Comparison of ENCODE assay signal across 16 cellular contexts in genomic region chr10:71277914-71278665, GRCh38. TPM values are rescaled to one million over a fixed set of nuclear protein-coding genes. Genes with fewer than 3 reads are reported as not detected.
DNase-seq lines count a peak whose midpoint lies in the region; ATAC-seq, FAIRE-seq and TF ChIP-seq lines count a peak whose summit lies in the region.
"Had no signal": no experiment of that assay in that cellular context is flagged by ENCODE, and none has a peak within 500 bp of the region (broad histone marks: within the 10 kb centered on the region; RNA-seq: fewer than 3 reads in every experiment).

No MANE protein-coding gene starts in this region.

- intact Hi-C loops in HepG2 (cut with micrococcal nuclease; ENCODE audit: unreplicated experiment) (no loop called here), right lobe of liver (cut with DNase I) (no loop called here), CD14-positive monocyte (cut with micrococcal nuclease) (no loop called here), left ventricle myocardium superior (cut with micrococcal nuclease) (loop anchor here (5.0 kb wide), 1 partner anchor 36 kb away; no protein-coding TSS in a partner anchor)

- no peak overlapping the region for H3K27ac ChIP-seq in HepG2 (ENCODE audit: extremely low read length, insufficient read depth, low read length)
- H3K27ac ChIP-seq in right lobe of liver, result no peak overlapping the region
- peak overlapping the region; percentile 75 for H3K27ac ChIP-seq in cingulate gyrus (ENCODE audit: low read depth, low read length)
- H3K27ac ChIP-seq in neural progenitor cell, result no peak overlapping the region

- TF ChIP-seq CTCF in HepG2 (CRISPR knock-in tag; IDR thresholded peaks at IDR 0.05) (no peak), right lobe of liver (IDR thresholded peaks at IDR 0.05) (no peak), neural progenitor cell (IDR thresholded peaks at IDR 0.05) (no peak), CD14-positive monocyte (IDR thresholded peaks at IDR 0.05) (no peak), GM13977 (IDR thresholded peaks at IDR 0.05; ENCODE audit: extremely low read depth, insufficient read depth, missing control alignments) (no peak)

- H3K9me3 ChIP-seq in HepG2 (ENCODE audit: low read length), result no peaks in the 10 kb centered on the region
- H3K9me3 ChIP-seq in right lobe of liver, result no peaks in the 10 kb centered on the region
- no peaks in the 10 kb centered on the region for H3K9me3 ChIP-seq in neural progenitor cell (ENCODE audit: low read depth)

- no peak for TF ChIP-seq POLR2A in HepG2 (IDR thresholded peaks at IDR 0.05; ENCODE audit: insufficient read depth in 1 of 2, low read depth in 2 of 2, low read length in 2 of 2)
- no peak for TF ChIP-seq POLR2A in right lobe of liver (IDR thresholded peaks at IDR 0.05)

- H3K27me3 Mint-ChIP-seq in neural progenitor cell (ENCODE audit: insufficient read depth, low read depth) (peaks cover 6% of the 10 kb centered on the region), CD14-positive monocyte (ENCODE audit: low read depth in 3 of 3) (peaks cover 0 to 4% (median 0%) of the 10 kb centered on the region in 3 donors)

- POLR2A ChIA-PET in HepG2 (lab: Yijun Ruan, JAX), result no interaction called here

- H3K4me1 Mint-ChIP-seq in neural progenitor cell, result peaks cover 29% of the 10 kb centered on the region
- H3K4me1 Mint-ChIP-seq in CD14-positive monocyte, result peaks cover 27% of the 10 kb centered on the region

- H3K4me2 ChIP-seq in HepG2 (ENCODE audit: low read depth, low read length), result no peak overlapping the region
- H3K4me2 ChIP-seq in neural progenitor cell, result peak overlapping the region; percentile 38

- FAIRE-seq in HepG2 (lab: Jason Lieb, UNC), result no peak
- FAIRE-seq: A204.1, D721Med, GM12892 had no signal

- DNase-seq in HepG2 (ENCODE audit: low spot score) (no peak), right lobe of liver (no peak), neural progenitor cell (ENCODE audit: low spot score) (no peak), CD14-positive monocyte (ENCODE audit: low spot score) (no peak), GM13977 (ENCODE audit: low spot score) (no peak), left ventricle myocardium superior (no peak)
- DNase-seq in activated CD8-positive, alpha-beta memory T cell treated with anti-CD3 and anti-CD28 coated beads, Interleukin-2, amount 50 U/mL, for 4 hours, result no peak
- DNase-seq: DMS79, NCI-H1436 treated with DMSO at 0.1 percent for 48 hours, NCI-H526 treated with DMSO at 0.1 percent for 48 hours had no signal

- H3K4me1 ChIP-seq in HepG2 (ENCODE audit: insufficient read depth, low read length), result no peaks in the 10 kb centered on the region
- no peaks in the 10 kb centered on the region for H3K4me1 ChIP-seq in right lobe of liver
- H3K4me1 ChIP-seq in neural progenitor cell, result peaks cover 21% of the 10 kb centered on the region

- H3K27ac Mint-ChIP-seq in neural progenitor cell (no peak overlapping the region), CD14-positive monocyte (no peak overlapping the region)

- no peaks in the 10 kb centered on the region for H3F3A ChIP-seq in neural progenitor cell (ENCODE audit: low read depth)

- H3K79me2 ChIP-seq in HepG2 (ENCODE audit: insufficient read depth, low read length) (no peaks in the 10 kb centered on the region), neural progenitor cell (ENCODE audit: low read depth) (no peaks in the 10 kb centered on the region)

- no peaks in the 10 kb centered on the region for H3K9me3 Mint-ChIP-seq in neural progenitor cell
- peaks cover 0 to 2% (median 0%) of the 10 kb centered on the region in 7 donors for H3K9me3 Mint-ChIP-seq in CD14-positive monocyte
- H3K9me3 Mint-ChIP-seq: H9 had no signal

- no peak overlapping the region for H3K9ac ChIP-seq in HepG2 (ENCODE audit: insufficient read depth, low read depth, low read length)
- H3K9ac ChIP-seq in neural progenitor cell, result no peak overlapping the region

- H2AFZ ChIP-seq in HepG2 (ENCODE audit: low read length) (no peak overlapping the region), neural progenitor cell (replicated peaks) (no peak overlapping the region)

- no peaks in the 10 kb centered on the region for H3K36me3 Mint-ChIP-seq in neural progenitor cell
- H3K36me3 Mint-ChIP-seq in CD14-positive monocyte, result no peaks in the 10 kb centered on the region

- in situ Hi-C loops in HepG2 (cut with HindIII; ENCODE audit: extremely low pct_ligation_motif_present, low pct_unique_long_range_greater_than_20kb), result no loop called here
- in situ Hi-C loops in GM13977 (cut with MboI; ENCODE audit: low pct_unique_long_range_greater_than_20kb, low sequenced_read_pairs, unreplicated experiment), result no loop called here

- TF ChIP-seq RAD21 in HepG2 (CRISPR knock-in tag; IDR thresholded peaks at IDR 0.05), result no peak

- no peaks in the 10 kb centered on the region for H3K36me3 ChIP-seq in HepG2 (replicated peaks in 1 of 2; ENCODE audit: control insufficient read depth in 1 of 2, insufficient read depth in 2 of 2, low read length in 2 of 2)
- H3K36me3 ChIP-seq in right lobe of liver, result no peaks in the 10 kb centered on the region
- no peaks in the 10 kb centered on the region for H3K36me3 ChIP-seq in neural progenitor cell

- TF ChIP-seq EP300 in HepG2 (IDR thresholded peaks at IDR 0.05; ENCODE audit: low read depth in 2 of 2, low read length in 2 of 2) (no peak), HepG2 (CRISPR knock-in tag; IDR thresholded peaks at IDR 0.05; ENCODE audit: borderline replicate concordance) (no peak)

- H3K4me3 ChIP-seq in HepG2 (replicated peaks in 1 of 3; ENCODE audit: insufficient read depth in 1 of 3, low read depth in 2 of 3, low read length in 3 of 3), result no peak overlapping the region
- H3K4me3 ChIP-seq in right lobe of liver, result no peak overlapping the region
- H3K4me3 ChIP-seq in neural progenitor cell, result no peak overlapping the region

- H4K20me1 ChIP-seq in HepG2 (ENCODE audit: insufficient read depth, low read length) (no peaks in the 10 kb centered on the region), neural progenitor cell (ENCODE audit: low read depth) (no peaks in the 10 kb centered on the region)

- no TSS peak for BruUV-seq in HepG2 (replicated peaks; lab: Mats Ljungman, UMichigan)

- 7% methylated on average over 10 of the region's 11 CpGs for WGBS in HepG2 (ENCODE audit: low lambda C conversion rate)
- 63% methylated on average over 8 of the region's 11 CpGs for WGBS in right lobe of liver (ENCODE audit: insufficient coverage, low coverage, low lambda C conversion rate, missing lambda C conversion rate)

- CTCF ChIA-PET in HepG2 (lab: Yijun Ruan, JAX; ENCODE audit: low intra/inter-chr PET ratio, low total read pairs), result no interaction called here

- peaks cover 3 to 8% of the 10 kb centered on the region in 2 experiments; a peak in 3 of 5 replicates for H3K27me3 ChIP-seq in HepG2 (ENCODE audit: control insufficient read depth in 1 of 2, insufficient read depth in 2 of 2, low read length in 2 of 2)
- no peaks in the 10 kb centered on the region for H3K27me3 ChIP-seq in right lobe of liver
- H3K27me3 ChIP-seq in neural progenitor cell, result no peaks in the 10 kb centered on the region

- H3K4me3 Mint-ChIP-seq in neural progenitor cell (no peak overlapping the region), CD14-positive monocyte (no peak overlapping the region)
- H3K4me3 Mint-ChIP-seq: H9 had no signal

- ATAC-seq in HepG2 (no peak), right lobe of liver (no peak), left ventricle myocardium superior (no peak)
- ATAC-seq: Panc1 had no signal

TF ChIP-seq in HepG2, 621 proteins besides CTCF, POLR2A, EP300 and RAD21 (continues in another document):
- TF ChIP-seq PATZ1 (CRISPR knock-in tag; IDR thresholded peaks at IDR 0.05), result no peak
- TF ChIP-seq ZNF614 (CRISPR knock-in tag; IDR thresholded peaks at IDR 0.05; ENCODE audit: borderline replicate concordance), result no peak

RNA-seq across cellular contexts. Expression of gene SLC29A3, which starts 41.0 kb away (rescaled TPM):
- total RNA-seq in HepG2 (2016; rRNA removed; fragmentation: Illumina TruSeq; extraction: Trizol) (5.3 and 8.6 TPM in 2 replicates), right lobe of liver (10 to 100 TPM in 2 of 6 experiments, 1 to 10 TPM in 4; 5.7 to 17.4 (median 7.7) TPM), neural progenitor cell (ENCODE audit: low replicate concordance) (2.5 and 9.0 TPM in 2 replicates), left ventricle myocardium superior (2.0 TPM)
- 3.3 and 4.1 TPM in 2 replicates for total RNA-seq in HepG2 (2016; cell fraction: cytosol; rRNA removed; fragmentation: Illumina TruSeq; extraction: Trizol; ENCODE audit: low read depth)
- 5.0 and 9.4 TPM in 2 replicates for total RNA-seq in HepG2 (2016; cell fraction: insoluble cytoplasmic fraction; rRNA removed; fragmentation: Illumina TruSeq; extraction: Trizol)
- total RNA-seq in HepG2 (2016; cell fraction: membrane; rRNA removed; fragmentation: Illumina TruSeq; extraction: Trizol), result 6.3 and 7.6 TPM in 2 replicates
- total RNA-seq in HepG2 (2016; cell fraction: nucleus; rRNA removed; fragmentation: Illumina TruSeq; extraction: Trizol), result 9.6 and 10.1 TPM in 2 replicates
- polyA plus RNA-seq in HepG2 (2011; rRNA removed) (11.8 and 14.4 TPM in 2 replicates), CD14-positive monocyte (10 to 100 TPM; 16.6 to 28.4 TPM)
- 11.4 and 13.2 TPM in 2 replicates for polyA plus RNA-seq in HepG2 (2011; cell fraction: cytosol; rRNA removed)
- polyA plus RNA-seq in HepG2 (2011; cell fraction: nucleus; rRNA removed), result 10.9 and 11.3 TPM in 2 replicates
- polyA plus RNA-seq in HepG2 (2012), result 13.5 and 17.5 TPM in 2 replicates
- 5.1 and 5.8 TPM in 2 replicates for polyA plus RNA-seq in HepG2 (2016; cell fraction: cytosol; fragmentation: Illumina TruSeq; extraction: Trizol; ENCODE audit: low read depth)
- polyA plus RNA-seq in HepG2 (2016; cell fraction: insoluble cytoplasmic fraction; fragmentation: Illumina TruSeq; extraction: Trizol; ENCODE audit: low read depth), result 6.5 and 10.2 TPM in 2 replicates
- polyA plus RNA-seq in HepG2 (2016; cell fraction: membrane; fragmentation: Illumina TruSeq; extraction: Trizol; ENCODE audit: low read depth), result 8.9 and 9.6 TPM in 2 replicates
- polyA plus RNA-seq in HepG2 (2016; cell fraction: nucleus; fragmentation: Illumina TruSeq; extraction: Trizol; ENCODE audit: insufficient read depth, low read depth), result 19.0 and 21.6 TPM in 2 replicates
- 18.5 and 33.8 TPM in 2 replicates for polyA minus RNA-seq in HepG2 (2011; rRNA and poly(A)+ RNA removed; ENCODE audit: low replicate concordance)
- 8.6 and 10.2 TPM in 2 replicates for polyA minus RNA-seq in HepG2 (2011; cell fraction: cytosol; rRNA and poly(A)+ RNA removed)
- 11.1 and 12.4 TPM in 2 replicates for polyA minus RNA-seq in HepG2 (2011; cell fraction: nucleus; rRNA and poly(A)+ RNA removed)
